Comparison of ENCODE assay signal across 25 cellular contexts in the genomic region with DNA sequence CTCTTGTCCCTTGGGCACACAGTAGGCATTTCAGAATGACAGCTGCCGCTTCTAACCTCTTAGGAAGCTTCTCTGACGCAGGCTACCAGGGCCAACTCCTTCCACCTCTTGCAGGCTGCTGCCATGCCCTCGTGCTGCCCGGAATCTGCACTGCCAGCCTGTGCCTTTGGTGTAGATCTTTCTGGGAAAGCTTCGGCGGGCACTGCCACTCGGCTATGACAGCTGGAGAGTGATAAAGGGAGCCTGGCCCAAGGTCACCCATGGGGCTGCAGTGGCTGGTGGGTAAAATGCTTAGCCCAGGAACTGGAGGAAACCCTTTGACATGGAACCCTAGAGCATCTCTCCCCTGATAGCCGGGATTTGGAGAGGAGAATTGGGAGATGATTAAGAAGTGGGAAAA.
"Had no signal": no experiment of that assay in that cellular context is flagged by ENCODE, and none has a peak within 500 bp of the region (broad histone marks: within the 10 kb centered on the region; RNA-seq: fewer than 3 reads in every experiment).

No MANE protein-coding gene starts in this region.

- ATAC-seq: left lobe of liver; naive thymus-derived CD8-positive, alpha-beta T cell; psoas muscle; right lobe of liver; stimulated activated memory B cell treated with anti-CD40 and anti-IgM and Interleukin-4, amounts not matched to agents 10 μg/mL and 1 μg/mL and 100 μg/mL, for 72 hours; stimulated activated naive CD8-positive, alpha-beta T cell treated with anti-CD3 and anti-CD28 coated beads, Interleukin-15, amount 100 ng/mL, for 72 hours had no signal

- H3K4me1 ChIP-seq: parathyroid adenoma, psoas muscle, right lobe of liver, tibial nerve, uterus had no signal

- H3K36me3 Mint-ChIP-seq: type B pancreatic cell had no signal

- H3K4me3 ChIP-seq: hepatocyte, lung, psoas muscle, right lobe of liver, smooth muscle cell, tibial nerve, uterus had no signal

- H3K27me3 ChIP-seq: hepatocyte, neutrophil, right lobe of liver, tibial nerve, uterus had no signal

- H3K27me3 Mint-ChIP-seq: naive thymus-derived CD8-positive, alpha-beta T cell; stimulated activated memory B cell treated with anti-CD40 and anti-IgM and Interleukin-4, amounts not matched to agents 10 μg/mL and 1 μg/mL and 100 μg/mL, for 72 hours; stimulated activated naive CD8-positive, alpha-beta T cell treated with anti-CD3 and anti-CD28 coated beads, Interleukin-15, amount 100 ng/mL, for 72 hours; type B pancreatic cell had no signal

- H3K4me1 Mint-ChIP-seq: nephron; neural crest cell; stimulated activated memory B cell treated with anti-CD40 and anti-IgM and Interleukin-4, amounts not matched to agents 10 μg/mL and 1 μg/mL and 100 μg/mL, for 72 hours; stimulated activated naive CD8-positive, alpha-beta T cell treated with anti-CD3 and anti-CD28 coated beads, Interleukin-15, amount 100 ng/mL, for 72 hours had no signal

- H3K27ac Mint-ChIP-seq: naive thymus-derived CD8-positive, alpha-beta T cell; nephron; stimulated activated memory B cell treated with anti-CD40 and anti-IgM and Interleukin-4, amounts not matched to agents 10 μg/mL and 1 μg/mL and 100 μg/mL, for 72 hours; type B pancreatic cell had no signal

- H3K9ac ChIP-seq: parathyroid adenoma had no signal

- H3K9me3 ChIP-seq: neutrophil, psoas muscle, right lobe of liver, tibial nerve, uterus had no signal

- DNase-seq: head of caudate nucleus; islet precursor cell; naive thymus-derived CD8-positive, alpha-beta T cell; occipital lobe; psoas muscle; right lobe of liver; stimulated activated CD4-positive, alpha-beta T cell treated with anti-CD3 and anti-CD28 coated beads, Interleukin-1b, Interleukin-23, amount 100 ng/mL, for 48 hours; stimulated activated CD4-positive, alpha-beta T cell treated with anti-CD3 and anti-CD28 coated beads, Interleukin-2, amount 100 ng/mL, for 48 hours; stimulated activated CD4-positive, alpha-beta T cell treated with anti-CD3 and anti-CD28 coated beads, Interleukin-4, amount 100 ng/mL, for 4 hours; stimulated activated CD8-positive, alpha-beta memory T cell treated with anti-CD3 and anti-CD28 coated beads, Interleukin-4, amount 100 ng/mL, for 48 hours; stimulated activated naive CD4-positive, alpha-beta T cell treated with Interleukin-2 at 50 U/mL for 16 hours; stimulated activated naive CD8-positive, alpha-beta T cell treated with anti-CD3 and anti-CD28 coated beads, Interleukin-15, amount 100 ng/mL, for 72 hours; substantia nigra; uterus had no signal

- H2AFZ ChIP-seq: hepatocyte, parathyroid adenoma had no signal

- H3K4me3 Mint-ChIP-seq: nephron; neural crest cell; stimulated activated memory B cell treated with anti-CD40 and anti-IgM and Interleukin-4, amounts not matched to agents 10 μg/mL and 1 μg/mL and 100 μg/mL, for 72 hours; stimulated activated naive CD8-positive, alpha-beta T cell treated with anti-CD3 and anti-CD28 coated beads, Interleukin-15, amount 100 ng/mL, for 72 hours; type B pancreatic cell had no signal

- H3K4me2 ChIP-seq: hepatocyte, smooth muscle cell had no signal

- H3K27ac ChIP-seq: hepatocyte, neutrophil, parathyroid adenoma, psoas muscle, right lobe of liver, tibial nerve, uterus had no signal

- H3K36me3 ChIP-seq: right lobe of liver, uterus had no signal

- H3K9me3 Mint-ChIP-seq: nephron; neural crest cell; stimulated activated memory B cell treated with anti-CD40 and anti-IgM and Interleukin-4, amounts not matched to agents 10 μg/mL and 1 μg/mL and 100 μg/mL, for 72 hours; type B pancreatic cell had no signal
